ENCODE assay signal across 1 cellular context in the genomic region with DNA sequence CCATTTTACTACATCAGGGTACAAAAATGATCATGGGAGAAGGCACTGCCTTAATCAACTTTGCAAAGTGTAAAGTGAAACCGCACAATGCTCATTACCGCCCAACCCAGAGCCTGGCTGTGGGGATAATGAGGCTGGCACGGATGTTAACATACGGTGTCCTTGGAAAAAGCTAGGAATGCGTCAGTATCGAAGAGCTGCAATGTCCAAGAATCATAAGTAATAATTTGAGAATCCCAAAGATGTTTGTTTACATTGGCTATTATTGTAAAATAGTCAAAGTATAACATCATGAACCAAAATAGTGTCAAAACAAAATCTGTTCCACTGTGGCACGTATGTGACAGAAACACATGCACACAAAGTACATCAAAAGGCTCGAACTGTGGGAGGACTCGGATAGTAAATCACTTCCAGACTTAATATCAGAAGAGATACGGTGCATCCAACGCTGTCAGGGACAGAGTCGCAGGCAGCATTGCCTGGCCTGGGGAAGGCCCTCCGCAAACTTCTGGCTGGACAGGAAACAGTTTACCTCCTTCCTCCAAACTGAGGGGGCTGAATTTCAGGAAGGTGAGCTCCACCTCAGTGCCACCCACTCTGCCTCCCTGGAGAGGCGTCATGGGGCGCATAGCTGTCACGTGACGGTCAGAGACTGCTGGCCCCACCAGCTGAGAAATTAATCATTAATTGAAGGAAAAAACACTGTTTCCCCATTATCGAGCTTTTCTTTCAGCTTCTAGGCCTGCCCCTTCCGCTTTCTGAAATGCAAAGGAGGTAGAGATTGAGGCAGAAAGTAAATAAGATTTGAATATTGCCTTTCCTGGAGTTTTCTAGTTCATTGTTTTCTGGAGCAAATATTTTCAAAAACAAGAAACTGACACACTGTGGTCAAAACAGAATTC.
TF ChIP-seq lines count a peak whose summit lies in the region.

No MANE protein-coding gene starts in this region.

TF ChIP-seq in HEK293, 187 proteins besides CTCF, POLR2A, EP300 and RAD21 (continued from another document):
- TF ChIP-seq, protein P1, sequence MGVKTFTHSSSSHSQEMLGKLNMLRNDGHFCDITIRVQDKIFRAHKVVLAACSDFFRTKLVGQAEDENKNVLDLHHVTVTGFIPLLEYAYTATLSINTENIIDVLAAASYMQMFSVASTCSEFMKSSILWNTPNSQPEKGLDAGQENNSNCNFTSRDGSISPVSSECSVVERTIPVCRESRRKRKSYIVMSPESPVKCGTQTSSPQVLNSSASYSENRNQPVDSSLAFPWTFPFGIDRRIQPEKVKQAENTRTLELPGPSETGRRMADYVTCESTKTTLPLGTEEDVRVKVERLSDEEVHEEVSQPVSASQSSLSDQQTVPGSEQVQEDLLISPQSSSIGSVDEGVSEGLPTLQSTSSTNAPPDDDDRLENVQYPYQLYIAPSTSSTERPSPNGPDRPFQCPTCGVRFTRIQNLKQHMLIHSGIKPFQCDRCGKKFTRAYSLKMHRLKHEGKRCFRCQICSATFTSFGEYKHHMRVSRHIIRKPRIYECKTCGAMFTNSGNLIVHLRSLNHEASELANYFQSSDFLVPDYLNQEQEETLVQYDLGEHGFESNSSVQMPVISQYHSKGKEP (tag by site-specific recombination; IDR thresholded peaks at IDR 0.05): no peak
- TF ChIP-seq, protein P2, sequence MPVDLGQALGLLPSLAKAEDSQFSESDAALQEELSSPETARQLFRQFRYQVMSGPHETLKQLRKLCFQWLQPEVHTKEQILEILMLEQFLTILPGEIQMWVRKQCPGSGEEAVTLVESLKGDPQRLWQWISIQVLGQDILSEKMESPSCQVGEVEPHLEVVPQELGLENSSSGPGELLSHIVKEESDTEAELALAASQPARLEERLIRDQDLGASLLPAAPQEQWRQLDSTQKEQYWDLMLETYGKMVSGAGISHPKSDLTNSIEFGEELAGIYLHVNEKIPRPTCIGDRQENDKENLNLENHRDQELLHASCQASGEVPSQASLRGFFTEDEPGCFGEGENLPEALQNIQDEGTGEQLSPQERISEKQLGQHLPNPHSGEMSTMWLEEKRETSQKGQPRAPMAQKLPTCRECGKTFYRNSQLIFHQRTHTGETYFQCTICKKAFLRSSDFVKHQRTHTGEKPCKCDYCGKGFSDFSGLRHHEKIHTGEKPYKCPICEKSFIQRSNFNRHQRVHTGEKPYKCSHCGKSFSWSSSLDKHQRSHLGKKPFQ (tag by site-specific recombination; IDR thresholded peaks at IDR 0.05): no peak
- TF ChIP-seq EGR2 (tag by site-specific recombination; IDR thresholded peaks at IDR 0.05; ENCODE audit: low read depth): peak; percentile 56; the same call in 1 of the 2 replicates
- TF ChIP-seq, protein P3, sequence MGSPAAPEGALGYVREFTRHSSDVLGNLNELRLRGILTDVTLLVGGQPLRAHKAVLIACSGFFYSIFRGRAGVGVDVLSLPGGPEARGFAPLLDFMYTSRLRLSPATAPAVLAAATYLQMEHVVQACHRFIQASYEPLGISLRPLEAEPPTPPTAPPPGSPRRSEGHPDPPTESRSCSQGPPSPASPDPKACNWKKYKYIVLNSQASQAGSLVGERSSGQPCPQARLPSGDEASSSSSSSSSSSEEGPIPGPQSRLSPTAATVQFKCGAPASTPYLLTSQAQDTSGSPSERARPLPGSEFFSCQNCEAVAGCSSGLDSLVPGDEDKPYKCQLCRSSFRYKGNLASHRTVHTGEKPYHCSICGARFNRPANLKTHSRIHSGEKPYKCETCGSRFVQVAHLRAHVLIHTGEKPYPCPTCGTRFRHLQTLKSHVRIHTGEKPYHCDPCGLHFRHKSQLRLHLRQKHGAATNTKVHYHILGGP (tag by site-specific recombination; IDR thresholded peaks at IDR 0.05): no peak
- TF ChIP-seq ZNF248 (tag by site-specific recombination; IDR thresholded peaks at IDR 0.05): no peak
- TF ChIP-seq GLIS1 (tag by site-specific recombination; IDR thresholded peaks at IDR 0.05): peak; percentile 75
- TF ChIP-seq OSR2 (tag by site-specific recombination; IDR thresholded peaks at IDR 0.05): no peak
- TF ChIP-seq ZEB2 (tag by site-specific recombination; IDR thresholded peaks at IDR 0.05): no peak
- TF ChIP-seq KLF16 (tag by site-specific recombination; IDR thresholded peaks at IDR 0.05): no peak
- no peak for TF ChIP-seq ZNF19 (tag by site-specific recombination; IDR thresholded peaks at IDR 0.05; ENCODE audit: low read depth)
- TF ChIP-seq GLIS2 (tag by site-specific recombination; IDR thresholded peaks at IDR 0.05): peak; percentile 71
- TF ChIP-seq, protein P4, sequence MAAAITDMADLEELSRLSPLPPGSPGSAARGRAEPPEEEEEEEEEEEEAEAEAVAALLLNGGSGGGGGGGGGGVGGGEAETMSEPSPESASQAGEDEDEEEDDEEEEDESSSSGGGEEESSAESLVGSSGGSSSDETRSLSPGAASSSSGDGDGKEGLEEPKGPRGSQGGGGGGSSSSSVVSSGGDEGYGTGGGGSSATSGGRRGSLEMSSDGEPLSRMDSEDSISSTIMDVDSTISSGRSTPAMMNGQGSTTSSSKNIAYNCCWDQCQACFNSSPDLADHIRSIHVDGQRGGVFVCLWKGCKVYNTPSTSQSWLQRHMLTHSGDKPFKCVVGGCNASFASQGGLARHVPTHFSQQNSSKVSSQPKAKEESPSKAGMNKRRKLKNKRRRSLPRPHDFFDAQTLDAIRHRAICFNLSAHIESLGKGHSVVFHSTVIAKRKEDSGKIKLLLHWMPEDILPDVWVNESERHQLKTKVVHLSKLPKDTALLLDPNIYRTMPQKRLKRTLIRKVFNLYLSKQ (tag by site-specific recombination; IDR thresholded peaks at IDR 0.05; ENCODE audit: borderline replicate concordance): no peak
- TF ChIP-seq ZNF701 (tag by site-specific recombination; IDR thresholded peaks at IDR 0.05): no peak
- TF ChIP-seq ZNF133 (tag by site-specific recombination; IDR thresholded peaks at IDR 0.05): no peak
- TF ChIP-seq ZBTB1 (tag by site-specific recombination; IDR thresholded peaks at IDR 0.05): no peak
- TF ChIP-seq, protein P5, sequence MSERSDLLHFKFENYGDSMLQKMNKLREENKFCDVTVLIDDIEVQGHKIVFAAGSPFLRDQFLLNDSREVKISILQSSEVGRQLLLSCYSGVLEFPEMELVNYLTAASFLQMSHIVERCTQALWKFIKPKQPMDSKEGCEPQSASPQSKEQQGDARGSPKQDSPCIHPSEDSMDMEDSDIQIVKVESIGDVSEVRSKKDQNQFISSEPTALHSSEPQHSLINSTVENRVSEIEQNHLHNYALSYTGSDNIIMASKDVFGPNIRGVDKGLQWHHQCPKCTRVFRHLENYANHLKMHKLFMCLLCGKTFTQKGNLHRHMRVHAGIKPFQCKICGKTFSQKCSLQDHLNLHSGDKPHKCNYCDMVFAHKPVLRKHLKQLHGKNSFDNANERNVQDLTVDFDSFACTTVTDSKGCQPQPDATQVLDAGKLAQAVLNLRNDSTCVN (tag by site-specific recombination; optimal IDR thresholded peaks at IDR 0.05): no peak
- TF ChIP-seq ZFP69B (tag by site-specific recombination; IDR thresholded peaks at IDR 0.05): peak; percentile 54
- TF ChIP-seq ZNF529 (tag by site-specific recombination; IDR thresholded peaks at IDR 0.05; ENCODE audit: insufficient replicate concordance): no peak
- TF ChIP-seq, protein P6, sequence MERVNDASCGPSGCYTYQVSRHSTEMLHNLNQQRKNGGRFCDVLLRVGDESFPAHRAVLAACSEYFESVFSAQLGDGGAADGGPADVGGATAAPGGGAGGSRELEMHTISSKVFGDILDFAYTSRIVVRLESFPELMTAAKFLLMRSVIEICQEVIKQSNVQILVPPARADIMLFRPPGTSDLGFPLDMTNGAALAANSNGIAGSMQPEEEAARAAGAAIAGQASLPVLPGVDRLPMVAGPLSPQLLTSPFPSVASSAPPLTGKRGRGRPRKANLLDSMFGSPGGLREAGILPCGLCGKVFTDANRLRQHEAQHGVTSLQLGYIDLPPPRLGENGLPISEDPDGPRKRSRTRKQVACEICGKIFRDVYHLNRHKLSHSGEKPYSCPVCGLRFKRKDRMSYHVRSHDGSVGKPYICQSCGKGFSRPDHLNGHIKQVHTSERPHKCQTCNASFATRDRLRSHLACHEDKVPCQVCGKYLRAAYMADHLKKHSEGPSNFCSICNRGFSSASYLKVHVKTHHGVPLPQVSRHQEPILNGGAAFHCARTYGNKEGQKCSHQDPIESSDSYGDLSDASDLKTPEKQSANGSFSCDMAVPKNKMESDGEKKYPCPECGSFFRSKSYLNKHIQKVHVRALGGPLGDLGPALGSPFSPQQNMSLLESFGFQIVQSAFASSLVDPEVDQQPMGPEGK (tag by site-specific recombination; IDR thresholded peaks at IDR 0.05): peak; percentile 44; the same call in 1 of the 2 replicates
- TF ChIP-seq, protein P7, sequence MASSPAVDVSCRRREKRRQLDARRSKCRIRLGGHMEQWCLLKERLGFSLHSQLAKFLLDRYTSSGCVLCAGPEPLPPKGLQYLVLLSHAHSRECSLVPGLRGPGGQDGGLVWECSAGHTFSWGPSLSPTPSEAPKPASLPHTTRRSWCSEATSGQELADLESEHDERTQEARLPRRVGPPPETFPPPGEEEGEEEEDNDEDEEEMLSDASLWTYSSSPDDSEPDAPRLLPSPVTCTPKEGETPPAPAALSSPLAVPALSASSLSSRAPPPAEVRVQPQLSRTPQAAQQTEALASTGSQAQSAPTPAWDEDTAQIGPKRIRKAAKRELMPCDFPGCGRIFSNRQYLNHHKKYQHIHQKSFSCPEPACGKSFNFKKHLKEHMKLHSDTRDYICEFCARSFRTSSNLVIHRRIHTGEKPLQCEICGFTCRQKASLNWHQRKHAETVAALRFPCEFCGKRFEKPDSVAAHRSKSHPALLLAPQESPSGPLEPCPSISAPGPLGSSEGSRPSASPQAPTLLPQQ (tag by site-specific recombination; IDR thresholded peaks at IDR 0.05): peak; percentile 67
- TF ChIP-seq SETDB1 (IDR thresholded peaks at IDR 0.05; ENCODE audit: insufficient read length, low read length): no peak
- TF ChIP-seq ZNF549 (tag by site-specific recombination; IDR thresholded peaks at IDR 0.05): no peak
- TF ChIP-seq, protein P8, sequence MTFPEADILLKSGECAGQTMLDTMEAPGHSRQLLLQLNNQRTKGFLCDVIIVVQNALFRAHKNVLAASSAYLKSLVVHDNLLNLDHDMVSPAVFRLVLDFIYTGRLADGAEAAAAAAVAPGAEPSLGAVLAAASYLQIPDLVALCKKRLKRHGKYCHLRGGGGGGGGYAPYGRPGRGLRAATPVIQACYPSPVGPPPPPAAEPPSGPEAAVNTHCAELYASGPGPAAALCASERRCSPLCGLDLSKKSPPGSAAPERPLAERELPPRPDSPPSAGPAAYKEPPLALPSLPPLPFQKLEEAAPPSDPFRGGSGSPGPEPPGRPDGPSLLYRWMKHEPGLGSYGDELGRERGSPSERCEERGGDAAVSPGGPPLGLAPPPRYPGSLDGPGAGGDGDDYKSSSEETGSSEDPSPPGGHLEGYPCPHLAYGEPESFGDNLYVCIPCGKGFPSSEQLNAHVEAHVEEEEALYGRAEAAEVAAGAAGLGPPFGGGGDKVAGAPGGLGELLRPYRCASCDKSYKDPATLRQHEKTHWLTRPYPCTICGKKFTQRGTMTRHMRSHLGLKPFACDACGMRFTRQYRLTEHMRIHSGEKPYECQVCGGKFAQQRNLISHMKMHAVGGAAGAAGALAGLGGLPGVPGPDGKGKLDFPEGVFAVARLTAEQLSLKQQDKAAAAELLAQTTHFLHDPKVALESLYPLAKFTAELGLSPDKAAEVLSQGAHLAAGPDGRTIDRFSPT (tag by site-specific recombination; IDR thresholded peaks at IDR 0.05): peak; percentile 47; the same call in 1 of the 2 replicates
